ENCODE assay signal across 28 cellular contexts in the genomic region with DNA sequence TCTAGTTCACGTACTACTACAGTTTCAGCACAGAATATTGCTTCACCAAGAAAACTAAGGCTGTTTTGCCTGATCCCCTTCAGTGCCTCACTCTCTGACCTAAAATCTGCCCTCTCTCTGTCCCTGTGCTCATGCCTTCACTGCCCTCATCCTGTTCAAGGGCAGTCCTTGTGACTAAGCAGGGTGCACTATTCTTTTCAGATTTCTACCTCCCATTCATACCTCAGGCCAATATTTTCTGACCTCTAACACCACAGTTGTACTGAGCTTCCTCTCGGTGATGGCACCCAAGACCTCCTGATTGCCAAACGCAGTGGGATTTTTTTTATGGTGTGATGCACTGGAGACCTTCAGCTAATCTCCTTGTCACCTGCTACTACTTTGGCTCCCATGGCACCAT.
"Had no signal": no experiment of that assay in that cellular context is flagged by ENCODE, and none has a peak within 500 bp of the region (broad histone marks: within the 10 kb centered on the region; RNA-seq: fewer than 3 reads in every experiment).

No MANE protein-coding gene starts in this region.

- H3K27me3 ChIP-seq: ascending aorta, dorsolateral prefrontal cortex, neutrophil, sigmoid colon, testis, vagina had no signal

- H3K4me1 ChIP-seq: testis, vagina had no signal

- H2AFZ ChIP-seq: parathyroid adenoma had no signal

- H3K4me3 Mint-ChIP-seq: activated CD4-positive, alpha-beta T cell treated with anti-CD3 and anti-CD28 coated beads for 36 hours; activated T-cell treated with anti-CD3 and anti-CD28 coated beads, Interleukin-2, amount 50 U/mL, for 24 hours; activated T-helper 17 cell treated with anti-CD3 and anti-CD28 coated beads, Interleukin-2, amount 50 U/mL, for 72 hours; central memory CD8-positive, alpha-beta T cell; effector memory CD8-positive, alpha-beta T cell; mesothelial cell of epicardium; naive thymus-derived CD8-positive, alpha-beta T cell; stimulated activated naive B cell treated with anti-CD40 and anti-IgM and Interleukin-4, amounts not matched to agents 10 μg/mL and 1 μg/mL and 100 μg/mL, for 72 hours; WTC11 had no signal

- H3K4me3 ChIP-seq: ascending aorta, dorsolateral prefrontal cortex, lower lobe of right lung, sigmoid colon, smooth muscle cell, testis, vagina had no signal

- H3K36me3 Mint-ChIP-seq: activated naive CD4-positive, alpha-beta T cell treated with anti-CD3 and anti-CD28 coated beads, Interleukin-2, amount 50 U/mL, for 72 hours; naive thymus-derived CD8-positive, alpha-beta T cell; stimulated activated naive B cell treated with anti-CD40 and anti-IgM and Interleukin-4, amounts not matched to agents 10 μg/mL and 1 μg/mL and 100 μg/mL, for 72 hours; WTC11 had no signal

- H3K79me2 ChIP-seq: parathyroid adenoma had no signal

- H3K27ac Mint-ChIP-seq: activated CD4-positive, alpha-beta T cell treated with anti-CD3 and anti-CD28 coated beads for 36 hours; activated T-cell treated with anti-CD3 and anti-CD28 coated beads, Interleukin-2, amount 50 U/mL, for 24 hours; activated T-helper 17 cell treated with anti-CD3 and anti-CD28 coated beads, Interleukin-2, amount 50 U/mL, for 72 hours; effector memory CD8-positive, alpha-beta T cell; mesothelial cell of epicardium; naive thymus-derived CD8-positive, alpha-beta T cell; stimulated activated naive B cell treated with anti-CD40 and anti-IgM and Interleukin-4, amounts not matched to agents 10 μg/mL and 1 μg/mL and 100 μg/mL, for 72 hours; WTC11 had no signal

- DNase-seq: activated CD4-positive, alpha-beta T cell treated with anti-CD3 and anti-CD28 coated beads for 36 hours; activated CD4-positive, alpha-beta T cell treated with anti-CD3 and anti-CD28 coated beads, Interleukin-2, amount 50 U/mL, for 4 hours; activated CD8-positive, alpha-beta memory T cell treated with anti-CD3 and anti-CD28 coated beads for 24 hours; activated CD8-positive, alpha-beta memory T cell treated with anti-CD3 and anti-CD28 coated beads, Interleukin-2, amount 50 U/mL, for 4 hours; activated T-cell treated with anti-CD3 and anti-CD28 coated beads, Interleukin-2, amount 50 U/mL, for 24 hours; dorsolateral prefrontal cortex; effector memory CD8-positive, alpha-beta T cell; lower lobe of right lung; naive thymus-derived CD8-positive, alpha-beta T cell; sigmoid colon; stimulated activated CD4-positive, alpha-beta T cell treated with anti-CD3 and anti-CD28 coated beads, Interleukin-15, amount 100 ng/mL, for 24 hours; stimulated activated CD8-positive, alpha-beta memory T cell treated with anti-CD3 and anti-CD28 coated beads, Interleukin-4, amount 100 ng/mL, for 48 hours; stimulated activated naive B cell treated with anti-CD40 and anti-IgM and Interleukin-4, amounts not matched to agents 10 μg/mL and 1 μg/mL and 100 μg/mL, for 72 hours; T-helper 9 cell; testis; trophoblast cell had no signal

- H3K36me3 ChIP-seq: ascending aorta, lower lobe of right lung, neutrophil, sigmoid colon, vagina had no signal

- H3K9me3 Mint-ChIP-seq: effector memory CD8-positive, alpha-beta T cell; stimulated activated naive B cell treated with anti-CD40 and anti-IgM and Interleukin-4, amounts not matched to agents 10 μg/mL and 1 μg/mL and 100 μg/mL, for 72 hours had no signal

- FAIRE-seq: colon had no signal

- H3K4me2 ChIP-seq: smooth muscle cell had no signal

- H3K9ac ChIP-seq: parathyroid adenoma had no signal

- H3K9me3 ChIP-seq: ascending aorta, lower lobe of right lung, neutrophil, sigmoid colon, testis, vagina had no signal

- H3K4me1 Mint-ChIP-seq: activated CD4-positive, alpha-beta T cell treated with anti-CD3 and anti-CD28 coated beads for 36 hours; central memory CD8-positive, alpha-beta T cell; naive thymus-derived CD8-positive, alpha-beta T cell; stimulated activated naive B cell treated with anti-CD40 and anti-IgM and Interleukin-4, amounts not matched to agents 10 μg/mL and 1 μg/mL and 100 μg/mL, for 72 hours; WTC11 had no signal

- H3K27ac ChIP-seq: ascending aorta, dorsolateral prefrontal cortex, lower lobe of right lung, neutrophil, parathyroid adenoma, sigmoid colon, testis, vagina had no signal

- ATAC-seq: activated CD4-positive, alpha-beta T cell treated with anti-CD3 and anti-CD28 coated beads for 36 hours; activated naive CD4-positive, alpha-beta T cell treated with anti-CD3 and anti-CD28 coated beads, Interleukin-2, amount 50 U/mL, for 72 hours; effector memory CD8-positive, alpha-beta T cell; left lobe of liver; lower lobe of right lung; naive thymus-derived CD8-positive, alpha-beta T cell; stimulated activated naive B cell treated with anti-CD40 and anti-IgM and Interleukin-4, amounts not matched to agents 10 μg/mL and 1 μg/mL and 100 μg/mL, for 72 hours; WTC11 had no signal

- H3K27me3 Mint-ChIP-seq: activated CD4-positive, alpha-beta T cell treated with anti-CD3 and anti-CD28 coated beads for 36 hours had no signal
